Comparison of ENCODE assay signal across 1 cellular context in the genomic region with DNA sequence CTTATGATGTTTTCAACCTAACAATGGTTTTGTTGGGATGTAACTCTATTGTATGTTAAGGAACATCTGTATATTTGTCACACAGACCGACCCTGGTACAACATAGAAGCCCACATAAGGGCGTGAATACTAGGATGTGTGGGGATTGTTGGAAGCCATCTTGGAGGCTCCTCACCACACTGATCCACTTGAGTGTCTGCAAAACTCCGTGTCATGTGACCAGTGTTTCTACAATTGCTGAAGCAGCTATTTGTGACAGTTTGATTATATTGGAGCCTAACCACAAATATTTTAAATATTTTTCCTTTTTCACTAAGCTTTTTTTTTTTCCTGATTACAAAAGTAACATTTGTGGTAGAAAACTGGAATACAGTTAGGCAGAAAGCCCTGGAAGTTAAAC.
TF ChIP-seq lines count a peak whose summit lies in the region.

No MANE protein-coding gene starts in this region.

TF ChIP-seq in H1, 55 proteins besides CTCF, POLR2A, EP300 and RAD21:
- TF ChIP-seq SRF (IDR thresholded peaks at IDR 0.05; ENCODE audit: low read depth, low read length) (no peak), BACH1 (IDR thresholded peaks at IDR 0.05; ENCODE audit: low read length) (no peak), CHD2 (IDR thresholded peaks at IDR 0.05; ENCODE audit: low read length) (no peak), KDM4A (IDR thresholded peaks at IDR 0.05; ENCODE audit: low read depth, low read length, severe bottlenecking) (no peak), SIX5 (IDR thresholded peaks at IDR 0.05; ENCODE audit: low read depth, low read length) (no peak), SP1 (IDR thresholded peaks at IDR 0.05; ENCODE audit: low read depth, low read length) (no peak), NANOG (IDR thresholded peaks at IDR 0.05; ENCODE audit: insufficient read depth, low read depth, low read length, poor library complexity, severe bottlenecking) (no peak), CEBPB (IDR thresholded peaks at IDR 0.05; ENCODE audit: low read depth, low read length) (no peak), HDAC2 (IDR thresholded peaks at IDR 0.05; ENCODE audit: borderline replicate concordance in 1 of 2, low read depth in 2 of 2, low read length in 2 of 2) (no peak), KDM5A (IDR thresholded peaks at IDR 0.05; ENCODE audit: low read length) (no peak)
- TF ChIP-seq, protein P1, sequence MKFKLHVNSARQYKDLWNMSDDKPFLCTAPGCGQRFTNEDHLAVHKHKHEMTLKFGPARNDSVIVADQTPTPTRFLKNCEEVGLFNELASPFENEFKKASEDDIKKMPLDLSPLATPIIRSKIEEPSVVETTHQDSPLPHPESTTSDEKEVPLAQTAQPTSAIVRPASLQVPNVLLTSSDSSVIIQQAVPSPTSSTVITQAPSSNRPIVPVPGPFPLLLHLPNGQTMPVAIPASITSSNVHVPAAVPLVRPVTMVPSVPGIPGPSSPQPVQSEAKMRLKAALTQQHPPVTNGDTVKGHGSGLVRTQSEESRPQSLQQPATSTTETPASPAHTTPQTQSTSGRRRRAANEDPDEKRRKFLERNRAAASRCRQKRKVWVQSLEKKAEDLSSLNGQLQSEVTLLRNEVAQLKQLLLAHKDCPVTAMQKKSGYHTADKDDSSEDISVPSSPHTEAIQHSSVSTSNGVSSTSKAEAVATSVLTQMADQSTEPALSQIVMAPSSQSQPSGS (IDR thresholded peaks at IDR 0.05; ENCODE audit: low read length): no peak
